Comparison of ENCODE assay signal across 8 cellular contexts in genomic region chrX:132481449-132481848, GRCh38. TPM values are rescaled to one million over a fixed set of nuclear protein-coding genes. Genes with fewer than 3 reads are reported as not detected.
DNase-seq lines count a peak whose midpoint lies in the region; ATAC-seq lines count a peak whose summit lies in the region.

No MANE protein-coding gene starts in this region.

- peaks cover 83% of the 10 kb centered on the region for H3K4me1 ChIP-seq in BLaER1
- peaks cover 13 to 20% of the 10 kb centered on the region in 2 donors for H3K4me1 ChIP-seq in naive thymus-derived CD4-positive, alpha-beta T cell (ENCODE audit: control insufficient read depth in 2 of 2, insufficient read depth in 2 of 2, low read length in 2 of 2)

- peak overlapping the region in 2 of 3 donors; percentile 82 to 93 for H3K27ac Mint-ChIP-seq in IgD-negative memory B cell
- H3K27ac Mint-ChIP-seq in activated naive CD8-positive, alpha-beta T cell = peak overlapping the region; percentile 96
- H3K27ac Mint-ChIP-seq in naive thymus-derived CD4-positive, alpha-beta T cell = peak overlapping the region; percentile 72 to 94 (median 92)

- H3K27me3 Mint-ChIP-seq in IgD-negative memory B cell = peaks cover 4% of the 10 kb centered on the region
- H3K27me3 Mint-ChIP-seq in activated naive CD8-positive, alpha-beta T cell = no peaks in the 10 kb centered on the region
- no peaks in the 10 kb centered on the region for H3K27me3 Mint-ChIP-seq in naive thymus-derived CD4-positive, alpha-beta T cell

- peak overlapping the region; percentile 26 to 95 (median 93) for H3K4me3 Mint-ChIP-seq in IgD-negative memory B cell
- peak overlapping the region; percentile 82 for H3K4me3 Mint-ChIP-seq in activated naive CD8-positive, alpha-beta T cell
- H3K4me3 Mint-ChIP-seq in naive thymus-derived CD4-positive, alpha-beta T cell = peak overlapping the region in 7 of 10 donors; percentile 20 to 96 (median 89)

- peak overlapping the region; percentile 73 for H3K9ac ChIP-seq in BLaER1

- no peak for ATAC-seq in naive thymus-derived CD4-positive, alpha-beta T cell

- intact Hi-C loops in naive thymus-derived CD4-positive, alpha-beta T cell (cut with micrococcal nuclease) = loop anchor here (1.0 to 10.0 kb wide), 4 partner anchors 8 to 263 kb away; partner anchors contain the start of genes MBNL3 (in 2 of the 2) and RAP2C (in 1 of the 2)

- H3K9me3 Mint-ChIP-seq in IgD-negative memory B cell = no peaks in the 10 kb centered on the region
- no peaks in the 10 kb centered on the region for H3K9me3 Mint-ChIP-seq in activated naive CD8-positive, alpha-beta T cell (ENCODE audit: low read depth)
- H3K9me3 Mint-ChIP-seq in naive thymus-derived CD4-positive, alpha-beta T cell = no peaks in the 10 kb centered on the region

- peak overlapping the region; percentile 81 for H3K4me2 ChIP-seq in BLaER1

- no peaks in the 10 kb centered on the region for H3K36me3 Mint-ChIP-seq in IgD-negative memory B cell
- H3K36me3 Mint-ChIP-seq in activated naive CD8-positive, alpha-beta T cell = no peaks in the 10 kb centered on the region
- H3K36me3 Mint-ChIP-seq in naive thymus-derived CD4-positive, alpha-beta T cell = no peaks in the 10 kb centered on the region

- H4K20me1 ChIP-seq in BLaER1 = no peaks in the 10 kb centered on the region; the same call in 1 of the 2 replicates

- no peak for DNase-seq in naive thymus-derived CD4-positive, alpha-beta T cell
- DNase-seq in KG1 (lab: John Stamatoyannopoulos, UW) = no peak
- DNase-seq in NCI-H2171 treated with DMSO at 0.1 percent for 48 hours (lab: John Stamatoyannopoulos, UW) = no peak
- DNase-seq in COLO668 (lab: John Stamatoyannopoulos, UW; ENCODE audit: unreplicated experiment) = no peak
- no peak for DNase-seq in NCI-H526 (lab: John Stamatoyannopoulos, UW)

- peaks cover 35 to 58% (median 44%) of the 10 kb centered on the region in 3 donors for H3K4me1 Mint-ChIP-seq in IgD-negative memory B cell
- peaks cover 59% of the 10 kb centered on the region for H3K4me1 Mint-ChIP-seq in activated naive CD8-positive, alpha-beta T cell (ENCODE audit: low read depth)
- peaks cover 11 to 70% (median 58%) of the 10 kb centered on the region in 7 donors for H3K4me1 Mint-ChIP-seq in naive thymus-derived CD4-positive, alpha-beta T cell

- H3K4me3 ChIP-seq in BLaER1 = no peak overlapping the region; the same call in 1 of the 2 replicates
- H3K4me3 ChIP-seq in naive thymus-derived CD4-positive, alpha-beta T cell (ENCODE audit: low read length) = peak overlapping the region; percentile 58

- POLR2A ChIA-PET in naive thymus-derived CD4-positive, alpha-beta T cell (lab: Charles Lee) = interaction anchor here (0.6 to 2.6 kb wide), 3 partner anchors 7 to 23 kb away, joined by 8 to 17 read pairs (median 14); partner anchors contain the start of gene MBNL3

- H3K27me3 ChIP-seq in BLaER1 = peaks cover 58% of the 10 kb centered on the region
- no peaks in the 10 kb centered on the region for H3K27me3 ChIP-seq in naive thymus-derived CD4-positive, alpha-beta T cell (ENCODE audit: control insufficient read depth in 2 of 2, insufficient read depth in 2 of 2, low read length in 2 of 2)

- CTCF ChIA-PET in naive thymus-derived CD4-positive, alpha-beta T cell (lab: Charles Lee) = interaction anchor here (0.6 to 0.8 kb wide), 2 partner anchors 134 to 627 kb away, joined by 3 to 5 read pairs; no protein-coding TSS in a partner anchor

- no peaks in the 10 kb centered on the region for H3K9me3 ChIP-seq in BLaER1
- H3K9me3 ChIP-seq in naive thymus-derived CD4-positive, alpha-beta T cell (ENCODE audit: control insufficient read depth in 2 of 3, low read length in 3 of 3) = no peaks in the 10 kb centered on the region

- H3K27ac ChIP-seq in BLaER1 = peak overlapping the region; percentile 79
- H3K27ac ChIP-seq in naive thymus-derived CD4-positive, alpha-beta T cell (ENCODE audit: low read depth, low read length) = peak overlapping the region; percentile 23

- H3K36me3 ChIP-seq in BLaER1 = no peaks in the 10 kb centered on the region
- H3K36me3 ChIP-seq in naive thymus-derived CD4-positive, alpha-beta T cell (ENCODE audit: control insufficient read depth in 2 of 3, insufficient read depth in 3 of 3, low read length in 3 of 3) = no peaks in the 10 kb centered on the region

RNA-seq across cellular contexts. Expression of gene MBNL3, which starts 7.4 kb away (rescaled TPM):
- 71.2 TPM for polyA plus RNA-seq in IgD-negative memory B cell
- total RNA-seq in naive thymus-derived CD4-positive, alpha-beta T cell = 10 to 100 TPM; 20.8 to 34.0 (median 29.7) TPM
- polyA plus RNA-seq in naive thymus-derived CD4-positive, alpha-beta T cell = 10 to 100 TPM; 28.7 to 38.5 TPM
